8 cellular contexts compared by ENCODE assay signal in the genomic region with DNA sequence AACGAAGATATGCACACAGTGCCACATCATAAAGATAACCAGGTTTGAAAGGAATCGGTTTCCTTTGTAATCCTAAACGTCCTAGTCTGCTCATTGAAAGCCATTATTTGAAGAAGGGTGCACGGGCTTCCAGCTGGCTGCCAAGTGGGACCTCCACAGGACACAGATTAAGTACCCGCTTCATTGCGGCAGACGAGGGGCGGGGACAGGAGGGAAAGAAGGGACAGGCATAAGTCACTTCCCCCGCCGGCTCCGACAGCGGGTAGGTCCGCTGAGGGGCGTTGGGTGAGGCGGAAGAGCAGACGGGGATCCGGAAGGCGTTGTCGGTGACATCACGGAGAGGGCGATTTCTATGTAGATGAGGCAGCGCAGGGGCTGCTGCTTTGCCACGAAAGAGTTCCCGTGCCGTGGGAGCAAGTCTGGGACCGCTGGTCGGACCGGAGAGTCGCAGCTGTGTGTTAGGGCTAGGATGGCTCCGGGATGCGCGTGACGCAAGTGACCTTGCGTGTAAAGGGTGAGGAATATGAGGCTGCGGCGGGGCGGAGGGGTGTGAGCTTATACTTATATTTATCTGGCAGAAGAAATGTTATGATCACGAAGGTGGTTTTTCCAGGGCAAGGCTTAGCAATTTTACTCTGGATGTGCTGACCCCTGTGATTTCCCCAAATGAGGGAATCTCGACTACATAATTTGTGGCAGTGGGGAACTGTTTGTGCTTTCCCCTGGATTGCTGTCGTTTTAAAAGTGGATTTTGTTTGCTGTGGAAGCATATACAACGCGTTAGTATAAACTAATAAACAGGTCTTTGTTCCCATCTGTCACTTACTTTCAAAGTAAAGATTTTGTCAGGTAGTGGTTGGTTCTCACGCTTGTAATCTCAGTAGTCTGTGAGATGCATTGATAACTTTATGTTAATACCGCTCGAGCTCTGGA.
DNase-seq lines count a peak whose midpoint lies in the region; FAIRE-seq and TF ChIP-seq lines count a peak whose summit lies in the region.
"Not testable (repeated sequence)": the region's sequence is repeated elsewhere in the genome, so short reads cannot be mapped to it uniquely, and the experiment has no call there.

No MANE protein-coding gene starts in this region.

- H2BK15ac ChIP-seq in neuronal stem cell (ENCODE audit: low read length) = not testable (repeated sequence)

- intact Hi-C loops in head of caudate nucleus (cut with DNase I) = not testable (repeated sequence)

- not testable (repeated sequence) for H3K27ac ChIP-seq in neuronal stem cell (replicated peaks; ENCODE audit: low read length)

- H3K4me1 ChIP-seq in neuronal stem cell (ENCODE audit: control insufficient read depth in 2 of 2, insufficient read depth in 1 of 2, low read depth in 1 of 2, low read length in 2 of 2) = not testable (repeated sequence)

- H3K4me3 ChIP-seq in MG63 (peak overlapping the region; percentile 61), neuronal stem cell (ENCODE audit: low read length in 2 of 2) (peak overlapping the region; percentile 64 to 91)

- H3K36me3 ChIP-seq in MG63; neuronal stem cell (replicated peaks in 1 of 2; ENCODE audit: control insufficient read depth in 2 of 2, insufficient read depth in 2 of 2, low read length in 2 of 2): not testable (repeated sequence)

- DNase-seq in G401 (ENCODE audit: low spot score) (peak; percentile 68), MG63 (peak; percentile 72), T follicular helper cell (ENCODE audit: low read depth) (peak; percentile 75), head of caudate nucleus (peak; percentile 48 to 81 (median 66)), neuronal stem cell (ENCODE audit: low spot score) (peak; percentile 61)
- not testable (repeated sequence) for DNase-seq in H54 (ENCODE audit: insufficient read length, low spot score)
- DNase-seq in stimulated activated naive CD4-positive, alpha-beta T cell treated with Interleukin-2 at 50 U/mL for 16 hours (lab: John Stamatoyannopoulos, UW) = peak; percentile 83

- H2AFZ ChIP-seq in neuronal stem cell (ENCODE audit: low read length) = peak overlapping the region; percentile 82

- not testable (repeated sequence) for H4K8ac ChIP-seq in neuronal stem cell (ENCODE audit: low read depth, low read length)

- not testable (repeated sequence) for H3K27me3 ChIP-seq in MG63; neuronal stem cell (ENCODE audit: control insufficient read depth in 3 of 3, insufficient read depth in 3 of 3, low read depth in 1 of 3, low read length in 3 of 3)

- H2BK12ac ChIP-seq in neuronal stem cell (ENCODE audit: low read length) = not testable (repeated sequence)

- not testable (repeated sequence) for H4K91ac ChIP-seq in neuronal stem cell (ENCODE audit: low read depth, low read length, poor library complexity)

- peak overlapping the region; percentile 67 for H3K4me2 ChIP-seq in neuronal stem cell (ENCODE audit: insufficient read depth, low read length, poor library complexity, severe bottlenecking)

- H2AK5ac ChIP-seq in neuronal stem cell (ENCODE audit: low read depth, low read length) = not testable (repeated sequence)

- H3K27ac Mint-ChIP-seq in activated naive CD8-positive, alpha-beta T cell = peak overlapping the region; percentile 100

- H3K79me1 ChIP-seq in neuronal stem cell (ENCODE audit: low read depth, low read length) = not testable (repeated sequence)

- not testable (repeated sequence) for FAIRE-seq in H54 (lab: Jason Lieb, UNC)

- peak overlapping the region; percentile 98 for H3K4me3 Mint-ChIP-seq in activated naive CD8-positive, alpha-beta T cell

- not testable (repeated sequence) for H3K23ac ChIP-seq in neuronal stem cell (ENCODE audit: low read depth, low read length, poor library complexity)

- in situ Hi-C loops in G401 (cut with HindIII; ENCODE audit: low sequenced_read_pairs) = not testable (repeated sequence)

- not testable (repeated sequence) for H3K36me3 Mint-ChIP-seq in activated naive CD8-positive, alpha-beta T cell

- H3K9me3 ChIP-seq in MG63; neuronal stem cell (replicated peaks in 1 of 2; ENCODE audit: control insufficient read depth in 2 of 2, insufficient read depth in 1 of 2, low read depth in 1 of 2, low read length in 2 of 2): not testable (repeated sequence)

- peak overlapping the region; percentile 86 for H3K9ac ChIP-seq in neuronal stem cell (ENCODE audit: low read depth, low read length, poor library complexity)

- H3K9me3 Mint-ChIP-seq in activated naive CD8-positive, alpha-beta T cell (ENCODE audit: low read depth) = not testable (repeated sequence)

- not testable (repeated sequence) for H3K27me3 Mint-ChIP-seq in activated naive CD8-positive, alpha-beta T cell

- peak overlapping the region; percentile 92 for H3K18ac ChIP-seq in neuronal stem cell (ENCODE audit: low read length)

- peaks cover 29% of the 10 kb centered on the region for H3K4me1 Mint-ChIP-seq in activated naive CD8-positive, alpha-beta T cell (ENCODE audit: low read depth)

- H2BK120ac ChIP-seq in neuronal stem cell (ENCODE audit: low read depth, low read length) = not testable (repeated sequence)

- H3K4ac ChIP-seq in neuronal stem cell (ENCODE audit: low read length) = not testable (repeated sequence)

- TF ChIP-seq POLR2A in H54 (IDR thresholded peaks at IDR 0.05; ENCODE audit: low read depth, low read length) = peak; percentile 54

- H3K14ac ChIP-seq in neuronal stem cell (ENCODE audit: low read length) = not testable (repeated sequence)

- WGBS in neuronal stem cell (ENCODE audit: extremely low coverage in 2 of 2, insufficient read length in 2 of 2, insufficient replicate concordance in 1 of 2), 2 donors = no CpG with 5 or more reads among the region's 45 CpGs

- H2BK5ac ChIP-seq in neuronal stem cell (ENCODE audit: low read length) = not testable (repeated sequence)
